Comparison of ENCODE assay signal across 1 cellular context in genomic region chr4:5988086-5988845, GRCh38.
TF ChIP-seq lines count a peak whose summit lies in the region.

No MANE protein-coding gene starts in this region.

TF ChIP-seq in H1, 55 proteins besides CTCF, POLR2A, EP300 and RAD21 (continued from another document):
- TF ChIP-seq TEAD4 (IDR thresholded peaks at IDR 0.05; ENCODE audit: low read depth, low read length) = no peak
- no peak for TF ChIP-seq KDM4A (IDR thresholded peaks at IDR 0.05; ENCODE audit: low read depth, low read length, severe bottlenecking)
- no peak for TF ChIP-seq FOSL1 (IDR thresholded peaks at IDR 0.05; ENCODE audit: insufficient read depth, low read depth, low read length)
